In the genomic region with DNA sequence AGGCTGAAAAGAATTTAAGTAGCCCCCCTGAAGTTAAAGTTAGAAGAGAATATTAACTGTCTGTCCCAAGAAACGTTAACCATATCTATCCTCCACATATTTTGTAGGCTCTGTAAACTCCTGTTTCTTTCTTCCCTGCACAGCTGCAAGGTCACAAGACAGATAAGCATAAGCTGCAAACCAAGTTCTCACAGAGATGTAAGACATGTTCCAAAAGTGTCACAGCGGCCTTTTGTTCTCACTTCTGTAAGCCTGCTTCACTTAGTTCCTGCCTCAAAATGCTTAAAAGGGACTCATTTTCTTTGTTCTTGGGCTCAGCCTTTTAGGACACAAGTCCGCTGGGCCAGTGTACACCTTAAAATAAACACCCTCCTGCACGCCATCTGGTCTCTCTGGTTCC, we compare ENCODE assay signal across 13 cellular contexts. TPM values are rescaled to one million over a fixed set of nuclear protein-coding genes. Genes with fewer than 3 reads are reported as not detected.
DNase-seq lines count a peak whose midpoint lies in the region; ATAC-seq, FAIRE-seq and TF ChIP-seq lines count a peak whose summit lies in the region.
"Had no signal": no experiment of that assay in that cellular context is flagged by ENCODE, and none has a peak within 500 bp of the region (broad histone marks: within the 10 kb centered on the region; RNA-seq: fewer than 3 reads in every experiment).

No MANE protein-coding gene starts in this region.

- FAIRE-seq in H1 (lab: Jason Lieb, UNC): no peak
- no peak for FAIRE-seq in RCC 7860 (lab: Jason Lieb, UNC)
- FAIRE-seq: HTR-8/SVneo had no signal

- H3K23me2 ChIP-seq in H1 (ENCODE audit: low read depth, low read length): no peaks in the 10 kb centered on the region

- H4K5ac ChIP-seq in H1 (ENCODE audit: insufficient read length, low read depth, low read length): no peak overlapping the region

- H3F3A ChIP-seq in MM.1S (ENCODE audit: insufficient read depth, low read length): no peaks in the 10 kb centered on the region

- H3K4me3 ChIP-seq in Peyer's patch: no peak overlapping the region
- H3K4me3 ChIP-seq in H1 (ENCODE audit: extremely low read depth in 1 of 4, insufficient read depth in 2 of 4, low read depth in 3 of 4, low read length in 4 of 4): no peak overlapping the region
- H3K4me3 ChIP-seq in mucosa of stomach (ENCODE audit: low read length): no peak overlapping the region
- H3K4me3 ChIP-seq in MM.1S (ENCODE audit: low read length): no peak overlapping the region
- H3K4me3 ChIP-seq: PC-9 had no signal

- H3K18ac ChIP-seq in H1 (ENCODE audit: extremely low read depth, low read length): no peak overlapping the region

- no peaks in the 10 kb centered on the region for H3K79me1 ChIP-seq in H1 (ENCODE audit: low read depth, low read length)

- no peak overlapping the region for H4K8ac ChIP-seq in H1 (ENCODE audit: extremely low read depth, insufficient read depth, low read length)

- H3K4ac ChIP-seq in H1 (replicated peaks; ENCODE audit: insufficient read length, low read depth, low read length): no peak overlapping the region

- H3K4me2 ChIP-seq in H1 (ENCODE audit: insufficient read depth in 1 of 2, low read depth in 2 of 2, low read length in 2 of 2) (no peak overlapping the region), MM.1S (ENCODE audit: low read depth, low read length) (no peak overlapping the region)
- H3K4me2 ChIP-seq: PC-9 had no signal

- no peak for TF ChIP-seq POLR2A in Peyer's patch (IDR thresholded peaks at IDR 0.05)
- no peak for TF ChIP-seq POLR2A in H1 (IDR thresholded peaks at IDR 0.05; ENCODE audit: control extremely low read depth in 1 of 2, low read depth in 2 of 2, low read length in 2 of 2)

- H3K27me3 ChIP-seq in Peyer's patch (no peaks in the 10 kb centered on the region), H1 (replicated peaks in 1 of 4; ENCODE audit: control insufficient read depth in 3 of 4, extremely low read depth in 1 of 4, insufficient read depth in 3 of 4, low read length in 3 of 4) (no peaks in the 10 kb centered on the region), mucosa of stomach (ENCODE audit: control insufficient read depth, insufficient read depth, low read length) (no peaks in the 10 kb centered on the region), MM.1S (replicated peaks; ENCODE audit: insufficient read depth, low read length) (no peaks in the 10 kb centered on the region)

- peak overlapping the region; percentile 35; the same call in 1 of the 2 replicates for H2BK5ac ChIP-seq in H1 (ENCODE audit: low read depth, low read length)

- DNase-seq in Peyer's patch: no peak
- DNase-seq in H1 (ENCODE audit: low read depth in 1 of 2, low spot score in 2 of 2): no peak
- DNase-seq in MM.1S: no peak
- DNase-seq in RCC 7860 (ENCODE audit: low spot score): no peak
- DNase-seq in SIG-M5 treated with dmso at 0.1 percent for 504 hours (lab: John Stamatoyannopoulos, UW; ENCODE audit: unreplicated experiment): no peak
- DNase-seq: NCI-H2029 treated with DMSO at 0.1 percent for 48 hours had no signal

- TF ChIP-seq RAD21 in H1 (IDR thresholded peaks at IDR 0.05 in 1 of 2, conservative IDR thresholded peaks at IDR 0.05 in 1 of 2; ENCODE audit: low read depth in 2 of 2, low read length in 2 of 2): no peak

- no peaks in the 10 kb centered on the region for H3K9me2 ChIP-seq in MM.1S (replicated peaks; ENCODE audit: insufficient read depth, low read length)

- ATAC-seq in HG03196 (IDR thresholded peaks at IDR 0.05; ENCODE audit: unreplicated experiment): no peak
- ATAC-seq: activated T-helper 17 cell treated with anti-CD3 and anti-CD28 coated beads, Interleukin-2, amount 50 U/mL, for 72 hours had no signal

- H3K14ac ChIP-seq in H1 (ENCODE audit: insufficient read length): no peak overlapping the region

- no peak overlapping the region for H2AK5ac ChIP-seq in H1 (ENCODE audit: low read depth, low read length)

- H2AFZ ChIP-seq in H1 (ENCODE audit: low read length) (no peak overlapping the region), MM.1S (ENCODE audit: low read length) (no peak overlapping the region)
- H2AFZ ChIP-seq: PC-9 had no signal

- H3K4me1 ChIP-seq in Peyer's patch (peaks cover 0 to 15% (median 7%) of the 10 kb centered on the region in 4 donors), H1 (replicated peaks in 1 of 4; ENCODE audit: control insufficient read depth in 3 of 4, insufficient read depth in 4 of 4, low read length in 3 of 4) (peaks cover 0 to 8% (median 4%) of the 10 kb centered on the region in 4 experiments; a peak in 3 of 7 replicates), mucosa of stomach (ENCODE audit: control insufficient read depth, insufficient read depth, low read length) (peaks cover 38% of the 10 kb centered on the region), MM.1S (ENCODE audit: low read length) (no peaks in the 10 kb centered on the region)

- TF ChIP-seq CTCF in Peyer's patch (IDR thresholded peaks at IDR 0.05): no peak
- TF ChIP-seq CTCF in H1 (IDR thresholded peaks at IDR 0.05; ENCODE audit: control extremely low read depth in 1 of 3, insufficient read depth in 1 of 3, low read depth in 1 of 3, low read length in 3 of 3): no peak
- TF ChIP-seq CTCF in MM.1S (IDR thresholded peaks at IDR 0.05; ENCODE audit: low read length): no peak

- peak overlapping the region in 3 of 4 donors; percentile 26 to 67 (median 63) for H3K27ac ChIP-seq in Peyer's patch
- no peak overlapping the region for H3K27ac ChIP-seq in H1 (ENCODE audit: low read depth, low read length)
- H3K27ac ChIP-seq in temporal lobe (ENCODE audit: low read depth, low read length): peak overlapping the region; percentile 97
- no peak overlapping the region for H3K27ac ChIP-seq in MM.1S (ENCODE audit: low read length)
- H3K27ac ChIP-seq: PC-9 had no signal

- H4K20me1 ChIP-seq in H1 (replicated peaks in 1 of 2; ENCODE audit: control insufficient read depth in 1 of 2, insufficient read depth in 2 of 2, low read length in 2 of 2) (no peaks in the 10 kb centered on the region), MM.1S (ENCODE audit: insufficient read depth, low read length) (no peaks in the 10 kb centered on the region)

- H3K9ac ChIP-seq in H1 (replicated peaks in 1 of 4; ENCODE audit: extremely low read depth in 1 of 4, low read depth in 3 of 4, low read length in 3 of 4) (no peak overlapping the region), mucosa of stomach (ENCODE audit: low read length) (peak overlapping the region; percentile 64), MM.1S (ENCODE audit: low read length) (no peak overlapping the region)

- no peak overlapping the region for H2BK20ac ChIP-seq in H1 (ENCODE audit: low read length)

- POLR2A ChIA-PET in H1 (lab: Charles Lee; ENCODE audit: partially characterized antibody): no interaction called here

- CTCF ChIA-PET in H1 (lab: Charles Lee; ENCODE audit: partially characterized antibody): interaction anchor here (1.3 to 1.9 kb wide), 3 partner anchors 9 to 42 kb away, joined by 3 to 4 read pairs (median 3); no protein-coding TSS in a partner anchor

- peak overlapping the region; percentile 13 for H4K91ac ChIP-seq in H1 (replicated peaks; ENCODE audit: insufficient read length, low read length)

- H3K9me3 ChIP-seq in Peyer's patch (no peaks in the 10 kb centered on the region), H1 (ENCODE audit: insufficient read depth in 2 of 2, low read depth in 1 of 2, low read length in 1 of 2) (no peaks in the 10 kb centered on the region), mucosa of stomach (ENCODE audit: control insufficient read depth, low read length) (no peaks in the 10 kb centered on the region), MM.1S (replicated peaks; ENCODE audit: insufficient read depth, low read length) (no peaks in the 10 kb centered on the region)

- no peak overlapping the region for H2BK15ac ChIP-seq in H1 (ENCODE audit: low read length)

- no peak overlapping the region for H2BK120ac ChIP-seq in H1 (replicated peaks; ENCODE audit: low read depth, low read length)

- no peak overlapping the region for H3K23ac ChIP-seq in H1 (ENCODE audit: insufficient read length)

- TF ChIP-seq EP300 in H1 (IDR thresholded peaks at IDR 0.05; ENCODE audit: borderline replicate concordance in 1 of 2, low read depth in 2 of 2, low read length in 2 of 2): no peak

- H3K79me2 ChIP-seq in H1 (ENCODE audit: control insufficient read depth in 1 of 2, insufficient read depth in 2 of 2, low read length in 2 of 2) (no peaks in the 10 kb centered on the region), MM.1S (ENCODE audit: low read length) (no peaks in the 10 kb centered on the region)

- no peak overlapping the region for H2BK12ac ChIP-seq in H1 (ENCODE audit: low read depth, low read length)

- 65% methylated on average over 4 of the region's 4 CpGs; no CpG with 5 or more reads in 1 of the 2 experiments for WGBS in H1 (ENCODE audit: extremely low coverage in 1 of 2, insufficient coverage in 1 of 2, insufficient read length in 1 of 2, insufficient replicate concordance in 2 of 2, low coverage in 1 of 2, low lambda C conversion rate in 2 of 2, missing lambda C conversion rate in 1 of 2), 2 experiments

- no peak overlapping the region for H3K56ac ChIP-seq in H1 (replicated peaks; ENCODE audit: insufficient read length, low read depth, low read length)

- H3K36me3 ChIP-seq in Peyer's patch (no peaks in the 10 kb centered on the region), H1 (ENCODE audit: control insufficient read depth in 2 of 4, insufficient read depth in 4 of 4, low read length in 3 of 4) (no peaks in the 10 kb centered on the region), mucosa of stomach (ENCODE audit: control insufficient read depth, insufficient read depth, low read length) (no peaks in the 10 kb centered on the region), MM.1S (replicated peaks; ENCODE audit: insufficient read depth, low read length) (no peaks in the 10 kb centered on the region)

RNA-seq across cellular contexts. Expression of a gene that starts 3.2 kb away (rescaled TPM):
- total RNA-seq in Peyer's patch: 100 to 1,000 TPM in 2 of 4 donors, 10 to 100 TPM in 2; 35.5 to 131 (median 90.6) TPM
- total RNA-seq in H1 (2021; fragmentation: NEBNext Ultra II Directional; extraction: Animal tissue kit (Norgen Biotek cat#: 25700)): 2.2 and 3.0 TPM in 2 replicates
- 10.2 and 13.4 TPM in 2 replicates for polyA plus RNA-seq in H1 (2011; rRNA removed)
- polyA plus RNA-seq in H1 (2011; cell fraction: cytosol; rRNA removed): 9.9 TPM
- polyA plus RNA-seq in H1 (2011; cell fraction: nucleus; rRNA removed): 44.7 TPM
- polyA plus RNA-seq in H1 (2012, experiment 1 of 2): 5.2 to 10.2 TPM (median 9.3 TPM) in 4 replicates
- polyA plus RNA-seq in H1 (2012, experiment 2 of 2): 3.0 TPM
- polyA plus RNA-seq in H1 (2013, experiment 1 of 2): 0.87 TPM
- polyA plus RNA-seq in H1 (2013, experiment 2 of 2): 0.85 TPM
- 6.5 and 7.7 TPM in 2 replicates for polyA minus RNA-seq in H1 (2011; rRNA and poly(A)+ RNA removed)
- polyA minus RNA-seq in H1 (2011; cell fraction: cytosol; rRNA and poly(A)+ RNA removed): not detected
- polyA minus RNA-seq in H1 (2011; cell fraction: nucleus; rRNA and poly(A)+ RNA removed): 3.8 TPM
- total RNA-seq in temporal lobe: 8.9 TPM

RNA-seq across cellular contexts. Expression of a gene that starts 18.4 kb away (rescaled TPM):
- total RNA-seq in Peyer's patch: 10 to 100 TPM in 1 of 4 donors, 1 to 10 TPM in 3; 3.7 to 21.5 (median 6.5) TPM
- total RNA-seq in H1 (2021; fragmentation: NEBNext Ultra II Directional; extraction: Animal tissue kit (Norgen Biotek cat#: 25700)): not detected in 2 replicates
- polyA plus RNA-seq in H1 (2011; rRNA removed): 0.12 TPM in 1 of 2 replicates, not detected in the other
- not detected for polyA plus RNA-seq in H1 (2011; cell fraction: cytosol; rRNA removed)
- not detected for polyA plus RNA-seq in H1 (2011; cell fraction: nucleus; rRNA removed)
- polyA plus RNA-seq in H1 (2012, experiment 1 of 2): not detected in 4 replicates
- polyA plus RNA-seq in H1 (2012, experiment 2 of 2): 0.25 TPM
- polyA plus RNA-seq in H1 (2013, experiment 1 of 2): 0.22 TPM
- polyA plus RNA-seq in H1 (2013, experiment 2 of 2): 0.42 TPM
- polyA minus RNA-seq in H1 (2011; rRNA and poly(A)+ RNA removed): not detected in 2 replicates
- not detected for polyA minus RNA-seq in H1 (2011; cell fraction: cytosol; rRNA and poly(A)+ RNA removed)
- not detected for polyA minus RNA-seq in H1 (2011; cell fraction: nucleus; rRNA and poly(A)+ RNA removed)
- 1.2 TPM for total RNA-seq in temporal lobe
- total RNA-seq: PC-9 had no signal

RNA-seq across cellular contexts. Expression of a gene that starts 31.2 kb away (rescaled TPM):
- total RNA-seq in Peyer's patch: not detected
- not detected in 2 replicates for total RNA-seq in H1 (2021; fragmentation: NEBNext Ultra II Directional; extraction: Animal tissue kit (Norgen Biotek cat#: 25700))
- not detected in 2 replicates for polyA plus RNA-seq in H1 (2011; rRNA removed)
- not detected for polyA plus RNA-seq in H1 (2011; cell fraction: cytosol; rRNA removed)
- polyA plus RNA-seq in H1 (2011; cell fraction: nucleus; rRNA removed): not detected
- polyA plus RNA-seq in H1 (2012, experiment 1 of 2): not detected in 4 replicates
- polyA plus RNA-seq in H1 (2012, experiment 2 of 2): not detected
- polyA plus RNA-seq in H1 (2013, experiment 1 of 2): not detected
- not detected for polyA plus RNA-seq in H1 (2013, experiment 2 of 2)
- not detected in 2 replicates for polyA minus RNA-seq in H1 (2011; rRNA and poly(A)+ RNA removed)
- polyA minus RNA-seq in H1 (2011; cell fraction: cytosol; rRNA and poly(A)+ RNA removed): not detected
- not detected for polyA minus RNA-seq in H1 (2011; cell fraction: nucleus; rRNA and poly(A)+ RNA removed)
- total RNA-seq in temporal lobe: not detected
- total RNA-seq: activated T-helper 17 cell treated with anti-CD3 and anti-CD28 coated beads, Interleukin-2, amount 50 U/mL, for 72 hours; glomerular endothelial cell; PC-9 had no signal

RNA-seq across cellular contexts. Expression of a gene that starts 53.8 kb away (rescaled TPM):
- total RNA-seq in Peyer's patch: not detected
- not detected in 2 replicates for total RNA-seq in H1 (2021; fragmentation: NEBNext Ultra II Directional; extraction: Animal tissue kit (Norgen Biotek cat#: 25700))
- 0.09 and 0.11 TPM in 2 replicates for polyA plus RNA-seq in H1 (2011; rRNA removed)
- polyA plus RNA-seq in H1 (2011; cell fraction: cytosol; rRNA removed): 0.12 TPM
- not detected for polyA plus RNA-seq in H1 (2011; cell fraction: nucleus; rRNA removed)
- 0.19 TPM in 1 of 4 replicates, not detected in the others for polyA plus RNA-seq in H1 (2012, experiment 1 of 2)
- polyA plus RNA-seq in H1 (2012, experiment 2 of 2): not detected
- polyA plus RNA-seq in H1 (2013, experiment 1 of 2): not detected
- not detected for polyA plus RNA-seq in H1 (2013, experiment 2 of 2)
- not detected in 2 replicates for polyA minus RNA-seq in H1 (2011; rRNA and poly(A)+ RNA removed)
- not detected for polyA minus RNA-seq in H1 (2011; cell fraction: cytosol; rRNA and poly(A)+ RNA removed)
- not detected for polyA minus RNA-seq in H1 (2011; cell fraction: nucleus; rRNA and poly(A)+ RNA removed)
- not detected for total RNA-seq in temporal lobe
- total RNA-seq: activated T-helper 17 cell treated with anti-CD3 and anti-CD28 coated beads, Interleukin-2, amount 50 U/mL, for 72 hours; glomerular endothelial cell; PC-9 had no signal

Comparison
In these comparisons a context has a peak if more than half of its experiments do, and no peak if none do; other contexts are left out.
1. H3K27ac ChIP-seq: peak in Peyer's patch (3 of 4) and temporal lobe (single experiment); none in H1 (single experiment) and MM.1S (single experiment).